In genomic region chr9:89740722-89741121, GRCh38 we compare ENCODE assay signal across 9 cellular contexts.
DNase-seq lines count a peak whose midpoint lies in the region; ATAC-seq lines count a peak whose summit lies in the region.
"Had no signal": no experiment of that assay in that cellular context is flagged by ENCODE, and none has a peak within 500 bp of the region (broad histone marks: within the 10 kb centered on the region; RNA-seq: fewer than 3 reads in every experiment).

No MANE protein-coding gene starts in this region.

- no peaks in the 10 kb centered on the region for H3K9me3 Mint-ChIP-seq in activated naive CD4-positive, alpha-beta T cell treated with anti-CD3 and anti-CD28 coated beads, Interleukin-2, amount 50 U/mL, for 72 hours

- H3K27ac ChIP-seq in SJCRH30 = no peak overlapping the region

- H3K27me3 ChIP-seq in SJCRH30 = no peaks in the 10 kb centered on the region

- peaks cover 0 to 6% of the 10 kb centered on the region in 2 donors for H3K36me3 Mint-ChIP-seq in activated naive CD4-positive, alpha-beta T cell treated with anti-CD3 and anti-CD28 coated beads, Interleukin-2, amount 50 U/mL, for 72 hours

- H3K27ac Mint-ChIP-seq in activated naive CD4-positive, alpha-beta T cell treated with anti-CD3 and anti-CD28 coated beads, Interleukin-2, amount 50 U/mL, for 72 hours = peak overlapping the region in 1 of 2 donors; percentile 68

- ATAC-seq in HG03378 (IDR thresholded peaks at IDR 0.05; ENCODE audit: unreplicated experiment) = peak; percentile 84
- peak; percentile 27 to 84 for ATAC-seq in activated naive CD4-positive, alpha-beta T cell treated with anti-CD3 and anti-CD28 coated beads, Interleukin-2, amount 50 U/mL, for 72 hours

- peaks cover 32% of the 10 kb centered on the region for H3K4me1 ChIP-seq in SJCRH30

- H3K4me3 ChIP-seq in SJCRH30 = no peak overlapping the region

- DNase-seq in stimulated activated CD4-positive, alpha-beta T cell treated with anti-CD3 and anti-CD28 coated beads, Interleukin-15, amount 100 ng/mL, for 24 hours = peak; percentile 65
- no peak for DNase-seq in stimulated activated CD4-positive, alpha-beta T cell treated with anti-CD3 and anti-CD28 coated beads, Interleukin-4, amount 100 ng/mL, for 1 hour
- peak in 1 of 2 donors; percentile 26 for DNase-seq in activated naive CD4-positive, alpha-beta T cell treated with anti-CD3 and anti-CD28 coated beads, Interleukin-2, amount 50 U/mL, for 72 hours (ENCODE audit: low spot score in 2 of 2)
- DNase-seq in SJCRH30 (no peak), DMS79 treated with DMSO at 0.1 percent for 48 hours (lab: John Stamatoyannopoulos, UW) (no peak), iPS-NIHi11 (ENCODE audit: low spot score) (no peak), NCI-H1436 (lab: John Stamatoyannopoulos, UW) (no peak)
- DNase-seq: NCI-H187 treated with DMSO at 0.1 percent for 48 hours had no signal

- no peaks in the 10 kb centered on the region for H3K9me3 ChIP-seq in SJCRH30 (replicated peaks)

- no peaks in the 10 kb centered on the region for H3K36me3 ChIP-seq in SJCRH30
